In the genomic region with DNA sequence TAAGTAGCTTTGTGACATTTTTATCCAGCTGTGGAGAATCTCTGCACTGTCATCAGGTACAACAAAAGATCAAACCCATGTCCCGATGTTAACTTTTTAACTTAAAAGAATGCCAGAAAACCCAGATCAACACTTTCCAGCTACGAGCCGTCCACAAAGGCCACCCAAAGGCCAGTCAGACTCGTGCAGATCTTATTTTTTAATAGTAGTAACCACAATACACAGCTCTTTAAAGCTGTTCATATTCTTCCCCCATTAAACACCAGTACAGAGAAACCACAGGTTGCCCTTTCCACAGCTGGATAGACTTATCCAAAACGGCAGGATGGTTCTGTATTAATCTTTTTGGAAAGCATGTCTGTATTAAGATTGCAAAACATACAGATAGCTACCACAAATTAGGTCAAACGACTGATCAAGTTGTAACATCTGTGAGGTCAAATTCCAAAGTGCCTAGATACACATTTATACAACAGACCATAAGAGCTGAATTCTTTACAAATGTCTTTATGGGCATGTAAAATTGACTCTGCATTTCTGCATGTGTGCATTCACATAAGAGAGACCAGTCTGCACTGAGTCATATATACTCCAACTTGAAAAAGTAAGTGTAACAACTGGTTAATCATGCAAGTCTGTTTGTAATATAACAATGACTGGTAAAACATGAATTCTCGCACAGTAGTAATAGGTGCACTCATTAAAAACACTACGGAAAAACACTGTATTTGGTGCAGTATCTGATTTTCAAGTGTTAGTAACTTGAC, we compare ENCODE assay signal across 8 cellular contexts. TPM values are rescaled to one million over a fixed set of nuclear protein-coding genes. Genes with fewer than 3 reads are reported as not detected.
DNase-seq lines count a peak whose midpoint lies in the region; ATAC-seq, FAIRE-seq and TF ChIP-seq lines count a peak whose summit lies in the region.

No MANE protein-coding gene starts in this region.

- H3K27ac ChIP-seq in CD8-positive, alpha-beta memory T cell (ENCODE audit: low read depth, low read length), result peak overlapping the region; percentile 95
- H3K27ac ChIP-seq in adrenal gland (peak overlapping the region; percentile 92 to 100 (median 100)), keratinocyte (ENCODE audit: control insufficient read depth, insufficient read depth, low read length) (peak overlapping the region; percentile 95)

- peaks cover 11% of the 10 kb centered on the region for H3K36me3 ChIP-seq in CD8-positive, alpha-beta memory T cell (ENCODE audit: insufficient read depth, low read length)
- H3K36me3 ChIP-seq in adrenal gland (replicated peaks in 1 of 2), result peaks cover 0 to 38% of the 10 kb centered on the region in 2 donors
- H3K36me3 ChIP-seq in keratinocyte (ENCODE audit: control insufficient read depth in 2 of 2, extremely low read depth in 1 of 2, insufficient read depth in 2 of 2, low read length in 2 of 2), result peaks cover 11 to 44% of the 10 kb centered on the region in 2 experiments

- H2AFZ ChIP-seq in keratinocyte (ENCODE audit: control insufficient read depth, low read length), result no peak overlapping the region

- peaks cover 10% of the 10 kb centered on the region for H4K20me1 ChIP-seq in keratinocyte (ENCODE audit: control insufficient read depth, extremely low read depth, insufficient read depth, low read length)

- peaks cover 0 to 10% of the 10 kb centered on the region in 2 donors for H3K27me3 Mint-ChIP-seq in CD8-positive, alpha-beta memory T cell
- no peaks in the 10 kb centered on the region for H3K27me3 Mint-ChIP-seq in stimulated activated naive B cell treated with anti-CD40 and anti-IgM and Interleukin-4, amounts not matched to agents 10 μg/mL and 1 μg/mL and 100 μg/mL, for 72 hours

- no peaks in the 10 kb centered on the region for H3K9me3 ChIP-seq in CD8-positive, alpha-beta memory T cell (ENCODE audit: low read length)
- H3K9me3 ChIP-seq in adrenal gland (replicated peaks in 1 of 3), result no peaks in the 10 kb centered on the region
- no peaks in the 10 kb centered on the region for H3K9me3 ChIP-seq in keratinocyte (ENCODE audit: control insufficient read depth, low read depth, low read length)

- no peak for FAIRE-seq in keratinocyte (lab: Jason Lieb, UNC)

- CTCF ChIA-PET in CD8-positive, alpha-beta memory T cell (lab: Charles Lee), result interaction anchor here (0.8 to 1.6 kb wide), 4 partner anchors 130 to 529 kb away, joined by 3 to 5 read pairs (median 3); no protein-coding TSS in a partner anchor

- H3K79me2 ChIP-seq in keratinocyte (ENCODE audit: control insufficient read depth, insufficient read depth, low read length), result peaks cover 74% of the 10 kb centered on the region

- dilution Hi-C loops in keratinocyte (cut with MboI; ENCODE audit: extremely low pct_ligation_motif_present, low sequenced_read_pairs), result no loop called here

- POLR2A ChIA-PET in CD8-positive, alpha-beta memory T cell (lab: Charles Lee), result interaction anchor here (0.5 kb wide), 1 partner anchor 321 kb away, joined by 3 read pairs; no protein-coding TSS in a partner anchor

- peak overlapping the region; percentile 93 for H3K4me3 ChIP-seq in CD8-positive, alpha-beta memory T cell (ENCODE audit: low read length)
- peak overlapping the region in 3 of 4 donors; percentile 22 to 93 (median 71) for H3K4me3 ChIP-seq in adrenal gland
- peak overlapping the region; percentile 79 to 97 (median 84) for H3K4me3 ChIP-seq in keratinocyte (ENCODE audit: control insufficient read depth in 2 of 3, extremely low read depth in 1 of 3, insufficient read depth in 2 of 3, low read depth in 1 of 3, low read length in 3 of 3)

- in situ Hi-C loops in KBM-7 (cut with MboI; ENCODE audit: low pct_unique_long_range_greater_than_20kb, low sequenced_read_pairs), result loop anchor here (25.0 kb wide), 2 partner anchors 257 to 357 kb away; no protein-coding TSS in a partner anchor

- H3K4me1 Mint-ChIP-seq in CD8-positive, alpha-beta memory T cell, result peaks cover 68 to 78% (median 73%) of the 10 kb centered on the region in 3 donors
- H3K4me1 Mint-ChIP-seq in stimulated activated naive B cell treated with anti-CD40 and anti-IgM and Interleukin-4, amounts not matched to agents 10 μg/mL and 1 μg/mL and 100 μg/mL, for 72 hours, result peaks cover 37 to 74% of the 10 kb centered on the region in 2 donors

- H3K4me1 ChIP-seq in CD8-positive, alpha-beta memory T cell (ENCODE audit: insufficient read depth, low read length), result peaks cover 71% of the 10 kb centered on the region
- H3K4me1 ChIP-seq in adrenal gland (replicated peaks in 1 of 2) (peaks cover 54 to 63% of the 10 kb centered on the region in 2 donors), keratinocyte (ENCODE audit: control insufficient read depth, extremely low read depth, insufficient read depth, low read length) (peaks cover 37% of the 10 kb centered on the region)

- intact Hi-C loops in adrenal gland (cut with DNase I), result loop anchor here in 1 of 2 donors (5.0 to 10.0 kb wide), 2 partner anchors 380 to 472 kb away; no protein-coding TSS in a partner anchor

- peaks cover 0 to 3% (median 0%) of the 10 kb centered on the region in 5 donors for H3K9me3 Mint-ChIP-seq in CD8-positive, alpha-beta memory T cell
- H3K9me3 Mint-ChIP-seq in stimulated activated naive B cell treated with anti-CD40 and anti-IgM and Interleukin-4, amounts not matched to agents 10 μg/mL and 1 μg/mL and 100 μg/mL, for 72 hours, result no peaks in the 10 kb centered on the region

- peak overlapping the region; percentile 70 to 100 (median 98) for H3K27ac Mint-ChIP-seq in CD8-positive, alpha-beta memory T cell
- no peak overlapping the region for H3K27ac Mint-ChIP-seq in stimulated activated naive B cell treated with anti-CD40 and anti-IgM and Interleukin-4, amounts not matched to agents 10 μg/mL and 1 μg/mL and 100 μg/mL, for 72 hours

- no peaks in the 10 kb centered on the region for H3K9me1 ChIP-seq in keratinocyte (ENCODE audit: control insufficient read depth, extremely low read depth, insufficient read depth, low read length)

- peak overlapping the region; percentile 90 to 98 (median 95) for H3K4me3 Mint-ChIP-seq in CD8-positive, alpha-beta memory T cell
- H3K4me3 Mint-ChIP-seq in stimulated activated naive B cell treated with anti-CD40 and anti-IgM and Interleukin-4, amounts not matched to agents 10 μg/mL and 1 μg/mL and 100 μg/mL, for 72 hours, result peak overlapping the region; percentile 71 to 86

- WGBS in adrenal gland, 4 donors, result 0 to 2% (median 1%) methylated on average over 8 of the region's 8 CpGs

- H3K27me3 ChIP-seq in CD8-positive, alpha-beta memory T cell (ENCODE audit: insufficient read depth, low read length, poor library complexity, severe bottlenecking), result no peaks in the 10 kb centered on the region
- no peaks in the 10 kb centered on the region for H3K27me3 ChIP-seq in adrenal gland
- no peaks in the 10 kb centered on the region for H3K27me3 ChIP-seq in keratinocyte (ENCODE audit: control insufficient read depth, extremely low read depth, insufficient read depth, low read length)

- DNase-seq in CD8-positive, alpha-beta memory T cell, result no peak
- peak; percentile 66 for DNase-seq in KBM-7
- no peak for DNase-seq in adrenal gland
- DNase-seq in keratinocyte (ENCODE audit: low read depth, low spot score), result no peak
- no peak for DNase-seq in stimulated activated naive B cell treated with anti-CD40 and anti-IgM and Interleukin-4, amounts not matched to agents 10 μg/mL and 1 μg/mL and 100 μg/mL, for 72 hours
- DNase-seq in stimulated activated CD8-positive, alpha-beta memory T cell treated with anti-CD3 and anti-CD28 coated beads, Interleukin-4, amount 100 ng/mL, for 48 hours, result no peak
- no peak for DNase-seq in cerebellar nuclear complex (lab: John Stamatoyannopoulos, UW)

- H3K4me2 ChIP-seq in keratinocyte (ENCODE audit: control insufficient read depth, extremely low read depth, insufficient read depth, low read depth, low read length), result peak overlapping the region; percentile 100

- ATAC-seq in stimulated activated naive B cell treated with anti-CD40 and anti-IgM and Interleukin-4, amounts not matched to agents 10 μg/mL and 1 μg/mL and 100 μg/mL, for 72 hours (replicated peaks), result no peak
- no peak for ATAC-seq in HG02642 (IDR thresholded peaks at IDR 0.05; ENCODE audit: poor library complexity, unreplicated experiment)

- peaks cover 23 to 48% (median 23%) of the 10 kb centered on the region in 3 donors for H3K36me3 Mint-ChIP-seq in CD8-positive, alpha-beta memory T cell
- peaks cover 36 to 42% of the 10 kb centered on the region in 2 donors for H3K36me3 Mint-ChIP-seq in stimulated activated naive B cell treated with anti-CD40 and anti-IgM and Interleukin-4, amounts not matched to agents 10 μg/mL and 1 μg/mL and 100 μg/mL, for 72 hours

- TF ChIP-seq POLR2A in adrenal gland (IDR thresholded peaks at IDR 0.05), result peak in 1 of 2 donors; percentile 57

- H3K9ac ChIP-seq in keratinocyte (ENCODE audit: control insufficient read depth, extremely low read depth, insufficient read depth, low read length), result peak overlapping the region; percentile 99

- TF ChIP-seq CTCF in adrenal gland (IDR thresholded peaks at IDR 0.05), result no peak
- no peak for TF ChIP-seq CTCF in keratinocyte (optimal IDR thresholded peaks at IDR 0.05 in 1 of 3, IDR thresholded peaks at IDR 0.05 in 1 of 3, conservative IDR thresholded peaks at IDR 0.05 in 1 of 3; ENCODE audit: extremely low read depth in 1 of 3, insufficient read depth in 2 of 3, low read length in 3 of 3)

RNA-seq across cellular contexts. Expression of gene IRF2BP2, which starts 5.1 kb away (rescaled TPM):
- total RNA-seq in CD8-positive, alpha-beta memory T cell, result 10 to 100 TPM; 91.8 to 98.4 TPM
- polyA plus RNA-seq in CD8-positive, alpha-beta memory T cell, result 42.5 TPM
- total RNA-seq in adrenal gland, result 100 to 1,000 TPM in 4 of 8 donors, 10 to 100 TPM in 4; 66.5 to 182 (median 102) TPM
- polyA plus RNA-seq in adrenal gland, result 10 to 100 TPM; 47.2 to 87.6 (median 67.4) TPM
- polyA plus RNA-seq in keratinocyte, result 29.9 to 59.7 TPM (median 40.2 TPM) in 3 replicates
- polyA plus RNA-seq in keratinocyte (2011; ENCODE audit: low read depth), result 22.8 TPM
- polyA plus RNA-seq in keratinocyte (2011; cell fraction: cytosol; rRNA removed), result 31.4 and 43.0 TPM in 2 replicates
- 108 and 150 TPM in 2 replicates for polyA plus RNA-seq in keratinocyte (2011; cell fraction: nucleus; rRNA removed)
- 67.8 and 84.7 TPM in 2 replicates for polyA plus RNA-seq in keratinocyte (2012; ENCODE audit: low replicate concordance)
- polyA minus RNA-seq in keratinocyte, result 53.6 to 120 TPM (median 53.7 TPM) in 3 replicates
- polyA minus RNA-seq in keratinocyte (2011; cell fraction: cytosol; rRNA and poly(A)+ RNA removed), result 87.9 TPM
- 76.1 and 79.2 TPM in 2 replicates for polyA minus RNA-seq in keratinocyte (2011; cell fraction: nucleus; rRNA and poly(A)+ RNA removed)
